Comparison of ENCODE assay signal across 16 cellular contexts in the genomic region with DNA sequence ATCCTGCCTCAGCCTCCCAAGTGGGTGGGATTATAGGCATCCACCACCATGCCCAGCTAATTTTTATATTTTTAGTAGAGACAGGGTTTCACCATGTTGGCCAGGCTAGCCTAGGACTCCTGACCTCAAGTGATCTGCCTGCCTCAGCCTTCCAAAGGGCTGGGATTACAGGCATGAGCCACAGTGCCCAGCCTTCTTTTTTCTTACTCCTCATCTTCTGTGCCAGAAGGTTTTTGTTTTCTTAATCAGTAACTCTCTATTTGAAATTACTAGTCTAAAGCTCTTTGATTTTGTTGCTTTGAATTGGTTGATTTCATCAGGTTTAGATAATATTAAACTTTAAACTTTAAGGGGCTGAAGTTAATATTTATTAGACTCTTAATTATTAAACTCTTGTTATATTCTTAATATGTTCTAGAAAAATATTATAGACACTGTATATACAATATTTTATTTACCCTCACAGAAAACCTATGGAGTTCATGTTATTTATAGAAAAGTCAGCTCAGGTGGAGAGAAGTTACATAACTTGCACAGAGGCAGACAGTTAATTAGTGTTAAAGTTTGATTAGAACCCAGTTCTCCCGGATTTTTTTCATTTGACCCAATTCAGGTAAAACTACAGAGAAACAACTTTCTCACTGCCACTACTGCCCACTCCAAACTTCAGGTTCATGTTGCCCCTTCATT.
"Had no signal": no experiment of that assay in that cellular context is flagged by ENCODE, and none has a peak within 500 bp of the region (broad histone marks: within the 10 kb centered on the region; RNA-seq: fewer than 3 reads in every experiment).

No MANE protein-coding gene starts in this region.

- H3K27ac ChIP-seq: adrenal gland, lower lobe of right lung, testis, WERI-Rb-1 had no signal

- H3K9me3 ChIP-seq: adrenal gland, lower lobe of right lung, testis had no signal

- H3K4me3 ChIP-seq: adrenal gland, lower lobe of right lung, testis had no signal

- H3K4me1 ChIP-seq: adrenal gland, lower lobe of right lung, testis had no signal

- H3K27me3 ChIP-seq: adrenal gland, testis had no signal

- H3K36me3 ChIP-seq: adrenal gland, lower lobe of right lung, WERI-Rb-1 had no signal

- DNase-seq: activated CD4-positive, alpha-beta T cell treated with anti-CD3 and anti-CD28 coated beads for 1 hour; activated CD4-positive, alpha-beta T cell treated with anti-CD3 and anti-CD28 coated beads, Interleukin-2, amount 50 U/mL, for 4 hours; activated gamma-delta T cell treated with Interleukin-2 at 50 U/mL for 16 hours; adrenal gland; dermis blood vessel endothelial cell; effector memory CD4-positive, alpha-beta T cell; immature natural killer cell; left cardiac atrium; lower lobe of right lung; natural killer cell; right cardiac atrium; stimulated activated CD4-positive, alpha-beta T cell treated with anti-CD3 and anti-CD28 coated beads, Interleukin-4, amount 100 ng/mL, for 4 hours; SW 1271; T-helper 2 cell; testis; WERI-Rb-1 had no signal
